ENCODE assay signal across 8 cellular contexts in the genomic region with DNA sequence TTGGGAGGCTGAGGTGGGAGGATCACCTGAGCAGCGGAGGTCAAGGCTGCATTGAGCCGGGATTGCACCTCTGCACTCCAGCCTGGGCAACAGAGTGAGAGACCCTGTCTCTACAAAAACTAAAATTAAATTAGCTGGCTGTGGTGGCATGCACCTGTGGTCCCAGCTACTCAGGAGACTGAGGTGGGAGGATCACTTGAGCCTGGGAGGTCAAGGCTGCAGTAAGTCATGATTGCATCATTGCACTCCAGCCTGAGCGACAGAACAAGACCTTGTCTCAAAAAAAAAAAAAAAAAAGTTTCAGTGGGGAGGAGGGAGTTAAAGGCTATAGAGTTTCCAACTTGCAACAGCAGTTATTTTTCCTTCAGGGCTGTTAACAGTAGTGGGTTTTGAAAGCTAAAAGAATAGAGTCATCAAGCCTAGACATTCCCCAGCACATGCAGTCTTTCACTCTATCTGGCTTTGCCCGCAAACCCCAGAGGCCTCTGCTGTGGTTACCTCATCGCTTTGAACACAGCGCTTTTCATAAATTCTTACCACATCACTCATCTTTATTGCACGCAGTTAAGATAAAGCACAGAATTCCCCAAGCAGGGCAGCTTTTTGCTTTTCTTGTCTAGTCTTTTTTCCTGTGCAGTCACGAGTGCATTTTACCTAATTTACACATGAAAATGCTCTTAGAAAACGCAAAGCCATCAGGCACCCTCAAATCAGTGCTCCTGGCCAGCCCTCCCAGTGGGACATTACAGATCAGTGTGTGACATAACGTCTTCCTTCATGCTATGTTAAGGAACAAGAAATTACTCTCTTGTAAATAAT. TPM values are rescaled to one million over a fixed set of nuclear protein-coding genes. Genes with fewer than 3 reads are reported as not detected.
DNase-seq lines count a peak whose midpoint lies in the region; ATAC-seq and TF ChIP-seq lines count a peak whose summit lies in the region.

No MANE protein-coding gene starts in this region.

- H3K4me3 ChIP-seq in HL-60 (replicated peaks; ENCODE audit: insufficient read depth, low read length), result no peak overlapping the region
- H3K4me3 ChIP-seq in naive thymus-derived CD4-positive, alpha-beta T cell (ENCODE audit: low read length), result no peak overlapping the region

- H3K4me1 Mint-ChIP-seq in naive thymus-derived CD4-positive, alpha-beta T cell, result peaks cover 23 to 44% (median 28%) of the 10 kb centered on the region in 7 donors

- H3K27me3 Mint-ChIP-seq in naive thymus-derived CD4-positive, alpha-beta T cell, result peaks cover 65 to 78% (median 72%) of the 10 kb centered on the region in 5 donors

- H3K9me3 Mint-ChIP-seq in naive thymus-derived CD4-positive, alpha-beta T cell, result peaks cover 0 to 5% (median 0%) of the 10 kb centered on the region in 11 donors

- ATAC-seq in GM19463 (IDR thresholded peaks at IDR 0.05; ENCODE audit: unreplicated experiment), result peak; percentile 80
- peak; percentile 98 for ATAC-seq in naive thymus-derived CD4-positive, alpha-beta T cell
- peak; percentile 99 for ATAC-seq in stimulated activated naive CD8-positive, alpha-beta T cell treated with anti-CD3 and anti-CD28 coated beads, Interleukin-15, Interleukin-2, amounts not matched to agents 100 U/mL and 50 U/mL, for 24 hours

- CTCF ChIA-PET in naive thymus-derived CD4-positive, alpha-beta T cell (lab: Charles Lee), result interaction anchor here (0.6 to 1.9 kb wide), 6 partner anchors 8 to 335 kb away, joined by 3 to 5 read pairs (median 4); a partner anchor contains a TSS

- H3K4me1 ChIP-seq in naive thymus-derived CD4-positive, alpha-beta T cell (ENCODE audit: control insufficient read depth in 2 of 2, insufficient read depth in 2 of 2, low read length in 2 of 2), result peaks cover 13 to 20% of the 10 kb centered on the region in 2 donors

- no peaks in the 10 kb centered on the region for H3K27me3 ChIP-seq in HL-60 (ENCODE audit: insufficient read depth, poor library complexity, severe bottlenecking)
- peaks cover 6 to 46% of the 10 kb centered on the region in 2 donors for H3K27me3 ChIP-seq in naive thymus-derived CD4-positive, alpha-beta T cell (ENCODE audit: control insufficient read depth in 2 of 2, insufficient read depth in 2 of 2, low read length in 2 of 2)

- H3K36me3 Mint-ChIP-seq in naive thymus-derived CD4-positive, alpha-beta T cell, result no peaks in the 10 kb centered on the region

- no peak for TF ChIP-seq CTCF in HL-60 (IDR thresholded peaks at IDR 0.05; ENCODE audit: insufficient read depth, low read length)

- H3K9me3 ChIP-seq in naive thymus-derived CD4-positive, alpha-beta T cell (ENCODE audit: control insufficient read depth in 2 of 3, low read length in 3 of 3), result no peaks in the 10 kb centered on the region

- H3K36me3 ChIP-seq in naive thymus-derived CD4-positive, alpha-beta T cell (ENCODE audit: control insufficient read depth in 2 of 3, insufficient read depth in 3 of 3, low read length in 3 of 3), result no peaks in the 10 kb centered on the region

- DNase-seq in AG08395 (ENCODE audit: low spot score), result peak; percentile 91
- DNase-seq in HL-60 (ENCODE audit: low read depth in 1 of 2, low spot score in 1 of 2), result peak; percentile 89 to 96
- peak; percentile 28 to 49 (median 34) for DNase-seq in activated CD4-positive, CD25-positive, alpha-beta regulatory T cell (lab: John Stamatoyannopoulos, UW)
- peak; percentile 95 for DNase-seq in central memory CD4-positive, alpha-beta T cell
- peak; percentile 67 to 97 (median 94) for DNase-seq in naive thymus-derived CD4-positive, alpha-beta T cell
- DNase-seq in stimulated activated naive CD8-positive, alpha-beta T cell treated with anti-CD3 and anti-CD28 coated beads, Interleukin-15, Interleukin-2, amounts not matched to agents 100 U/mL and 50 U/mL, for 24 hours, result peak; percentile 83
- no peak for DNase-seq in NCI-H2227 treated with DMSO at 0.1 percent for 48 hours (lab: John Stamatoyannopoulos, UW)

- H3K27ac Mint-ChIP-seq in naive thymus-derived CD4-positive, alpha-beta T cell, result peak overlapping the region; percentile 19 to 94 (median 82)

- intact Hi-C loops in naive thymus-derived CD4-positive, alpha-beta T cell (cut with micrococcal nuclease), result loop anchor here (1.0 to 5.0 kb wide), 8 partner anchors 8 to 402 kb away; a partner anchor contains a TSS

- H3K4me3 Mint-ChIP-seq in naive thymus-derived CD4-positive, alpha-beta T cell, result peak overlapping the region; percentile 16 to 73 (median 55)

- POLR2A ChIA-PET in naive thymus-derived CD4-positive, alpha-beta T cell (lab: Charles Lee), result interaction anchor here (0.6 to 2.4 kb wide), 8 partner anchors 8 to 405 kb away, joined by 3 to 14 read pairs (median 5); a partner anchor contains a TSS

- peak overlapping the region; percentile 78 for H3K27ac ChIP-seq in HL-60 (replicated peaks)
- H3K27ac ChIP-seq in naive thymus-derived CD4-positive, alpha-beta T cell (ENCODE audit: low read depth, low read length), result no peak overlapping the region

RNA-seq across cellular contexts. Expression of a gene that starts 8.7 kb away (rescaled TPM):
- total RNA-seq in naive thymus-derived CD4-positive, alpha-beta T cell, result 1 to 10 TPM in 3 of 5 experiments, under 1 TPM in 2; 0.27 to 4.8 (median 1.3) TPM
- not detected for polyA plus RNA-seq in naive thymus-derived CD4-positive, alpha-beta T cell

RNA-seq across cellular contexts. Expression of a gene that starts 35.9 kb away (rescaled TPM):
- 10 to 100 TPM in 3 of 5 experiments, 1 to 10 TPM in 2; 4.8 to 17.8 (median 13.6) TPM for total RNA-seq in naive thymus-derived CD4-positive, alpha-beta T cell
- polyA plus RNA-seq in naive thymus-derived CD4-positive, alpha-beta T cell, result 10 to 100 TPM in 1 of 2 donors, 1 to 10 TPM in 1; 5.1 to 10.8 TPM
